Comparison of ENCODE assay signal across 19 cellular contexts in genomic region chr16:22050963-22051362, GRCh38. TPM values are rescaled to one million over a fixed set of nuclear protein-coding genes. Genes with fewer than 3 reads are reported as not detected.
A peak's percentile ranks its signal among the peaks of the same experiment; 100 is the strongest.
DNase-seq lines count a peak whose midpoint lies in the region; ATAC-seq and TF ChIP-seq lines count a peak whose summit lies in the region.
"Had no signal": no experiment of that assay in that cellular context is flagged by ENCODE, and none has a peak within 500 bp of the region (broad histone marks: within the 10 kb centered on the region; RNA-seq: fewer than 3 reads in every experiment).

No MANE protein-coding gene starts in this region.

- no peaks in the 10 kb centered on the region for H3K4me1 ChIP-seq in breast epithelium
- H3K4me1 ChIP-seq: A549, HAP-1 had no signal

- no peak for TF ChIP-seq POLR2A in breast epithelium (IDR thresholded peaks at IDR 0.05)

- H3K9me3 Mint-ChIP-seq in MCF 10A (ENCODE audit: unreplicated experiment) (no peaks in the 10 kb centered on the region), CD14-positive monocyte (no peaks in the 10 kb centered on the region)
- H3K9me3 Mint-ChIP-seq: CD4-positive, alpha-beta memory T cell had no signal

- TF ChIP-seq CTCF in MCF 10A (IDR thresholded peaks at IDR 0.05; ENCODE audit: unreplicated experiment) (no peak), breast epithelium (IDR thresholded peaks at IDR 0.05) (no peak), epithelial cell of esophagus (IDR thresholded peaks at IDR 0.05; ENCODE audit: insufficient read depth, low read depth, low read length, missing control alignments) (no peak), CD14-positive monocyte (IDR thresholded peaks at IDR 0.05) (no peak)

- DNase-seq in MCF 10A (ENCODE audit: unreplicated experiment) (peak; percentile 51), breast epithelium (ENCODE audit: low spot score in 2 of 2) (no peak), epithelial cell of esophagus (ENCODE audit: low read depth) (peak; percentile 72), kidney tubule cell (ENCODE audit: low spot score) (peak; percentile 36), CD14-positive monocyte (ENCODE audit: low spot score) (no peak)
- no peak for DNase-seq in stimulated activated CD8-positive, alpha-beta memory T cell treated with anti-CD3 and anti-CD28 coated beads, Interleukin-4, amount 100 ng/mL, for 48 hours
- DNase-seq: AML-193; CD4-positive, alpha-beta memory T cell; DMS79 treated with DMSO at 0.1 percent for 48 hours; GF-D8; GM23248; IMR-90 had no signal

- ATAC-seq in GM18502 (IDR thresholded peaks at IDR 0.05; ENCODE audit: poor library complexity, unreplicated experiment) = no peak
- ATAC-seq: A549 had no signal

- CTCF ChIA-PET in MCF 10A (lab: Yijun Ruan, JAX) = interaction anchor here (0.5 to 2.7 kb wide), 5 partner anchors 10 to 410 kb away, joined by 3 to 9 read pairs (median 4); no protein-coding TSS in a partner anchor

- no peaks in the 10 kb centered on the region for H3K36me3 ChIP-seq in breast epithelium
- H3K36me3 ChIP-seq: HAP-1 had no signal

- intact Hi-C loops in MCF 10A (cut with micrococcal nuclease) = no loop called here
- intact Hi-C loops in breast epithelium (cut with DNase I; ENCODE audit: low total_unique reads) = no loop called here
- intact Hi-C loops in CD14-positive monocyte (cut with micrococcal nuclease) = no loop called here

- H3K4me3 ChIP-seq in breast epithelium (no peak overlapping the region), epithelial cell of esophagus (ENCODE audit: low read length) (no peak overlapping the region)
- H3K4me3 ChIP-seq: A549, GM23248, HAP-1 had no signal

- no TSS peak for BruUV-seq in MCF 10A (replicated peaks; lab: Mats Ljungman, UMichigan)

- no peaks in the 10 kb centered on the region for H3K9me3 ChIP-seq in breast epithelium
- H3K9me3 ChIP-seq: A549, HAP-1 had no signal

- no peaks in the 10 kb centered on the region for H3K27me3 Mint-ChIP-seq in MCF 10A (ENCODE audit: insufficient read depth, unreplicated experiment)
- peaks cover 0 to 3% (median 2%) of the 10 kb centered on the region in 3 donors for H3K27me3 Mint-ChIP-seq in CD14-positive monocyte (ENCODE audit: low read depth in 3 of 3)
- H3K27me3 Mint-ChIP-seq: CD4-positive, alpha-beta memory T cell had no signal

- H3K27ac Mint-ChIP-seq in MCF 10A (ENCODE audit: low read depth, unreplicated experiment) (no peak overlapping the region), CD14-positive monocyte (no peak overlapping the region)
- H3K27ac Mint-ChIP-seq: CD4-positive, alpha-beta memory T cell had no signal

- H3K27me3 ChIP-seq in breast epithelium = no peaks in the 10 kb centered on the region

- H3K36me3 Mint-ChIP-seq in MCF 10A (ENCODE audit: insufficient read depth, unreplicated experiment) = no peaks in the 10 kb centered on the region
- H3K36me3 Mint-ChIP-seq in CD14-positive monocyte = peaks cover 1 to 2% of the 10 kb centered on the region in 2 donors

- POLR2A ChIA-PET in MCF 10A (lab: Yijun Ruan, JAX) = interaction anchor here (0.6 to 3.2 kb wide), 9 partner anchors 8 to 49 kb away, joined by 3 to 13 read pairs (median 3); no protein-coding TSS in a partner anchor

- no peak overlapping the region for H3K4me3 Mint-ChIP-seq in MCF 10A (ENCODE audit: unreplicated experiment)
- no peak overlapping the region for H3K4me3 Mint-ChIP-seq in CD14-positive monocyte
- H3K4me3 Mint-ChIP-seq: CD4-positive, alpha-beta memory T cell had no signal

- no peak overlapping the region for H3K27ac ChIP-seq in breast epithelium
- H3K27ac ChIP-seq: 22Rv1, A549, C4-2B, GM23248 had no signal

- H3K4me1 Mint-ChIP-seq in MCF 10A (ENCODE audit: insufficient read depth, unreplicated experiment) (no peaks in the 10 kb centered on the region), CD14-positive monocyte (peaks cover 21% of the 10 kb centered on the region)

RNA-seq across cellular contexts. Expression of gene VWA3A, which starts 41.4 kb away (rescaled TPM):
- total RNA-seq in MCF 10A (2022) (0.12 TPM in 1 of 2 replicates, not detected in the other), breast epithelium (1 to 10 TPM in 1 of 3 donors, under 1 TPM in 1, not detected in 1; 0.29 to 2.3 TPM)
- polyA plus RNA-seq in CD14-positive monocyte = not detected
- total RNA-seq: GM23248, H4, IMR-90 had no signal
- polyA plus RNA-seq: CD4-positive, alpha-beta memory T cell; GM23248; IMR-90 had no signal

RNA-seq across cellular contexts. Expression of gene MOSMO, which starts 43.1 kb away (rescaled TPM):
- total RNA-seq in MCF 10A (2022) = 16.4 and 17.1 TPM in 2 replicates
- total RNA-seq in breast epithelium = 10 to 100 TPM; 19.7 to 31.5 (median 29.5) TPM
- polyA plus RNA-seq in CD14-positive monocyte = 1 to 10 TPM in 1 of 2 donors, under 1 TPM in 1; 0.95 to 2.5 TPM

RNA-seq across cellular contexts. Expression of gene PDZD9, which starts 50.0 kb away (rescaled TPM):
- total RNA-seq in MCF 10A (2022) = not detected in 2 replicates
- total RNA-seq in breast epithelium = not detected
- polyA plus RNA-seq in CD14-positive monocyte = under 1 TPM in 1 of 2 donors, not detected in 1; 0.31 TPM
- total RNA-seq: CD4-positive, alpha-beta memory T cell; GM23248; H4; IMR-90 had no signal
- polyA plus RNA-seq: A549, BJ, GM23248, IMR-90 had no signal

Comparison
In these comparisons a context has a peak if more than half of its experiments do, and no peak if none do; other contexts are left out.
1. DNase-seq: peak in MCF 10A (single experiment), epithelial cell of esophagus (single experiment) and kidney tubule cell (single experiment); none in breast epithelium (0 of 2), stimulated activated CD8-positive, alpha-beta memory T cell treated with anti-CD3 and anti-CD28 coated beads, Interleukin-4, amount 100 ng/mL, for 48 hours (single experiment) and CD14-positive monocyte (single experiment).